10 cellular contexts compared by ENCODE assay signal in genomic region chr2:160387558-160388262, GRCh38.
DNase-seq lines count a peak whose midpoint lies in the region; ATAC-seq, FAIRE-seq and TF ChIP-seq lines count a peak whose summit lies in the region.
"Had no signal": no experiment of that assay in that cellular context is flagged by ENCODE, and none has a peak within 500 bp of the region (broad histone marks: within the 10 kb centered on the region; RNA-seq: fewer than 3 reads in every experiment).

No MANE protein-coding gene starts in this region.

- H3K9me3 ChIP-seq in HepG2 (ENCODE audit: low read length) (no peaks in the 10 kb centered on the region), testis (no peaks in the 10 kb centered on the region)

- no peaks in the 10 kb centered on the region for H3K4me1 ChIP-seq in HepG2 (ENCODE audit: insufficient read depth, low read length)
- peaks cover 19% of the 10 kb centered on the region for H3K4me1 ChIP-seq in testis

- intact Hi-C loops in MCF 10A (cut with micrococcal nuclease) (no loop called here), HepG2 (cut with micrococcal nuclease; ENCODE audit: unreplicated experiment) (no loop called here), testis (cut with DNase I; ENCODE audit: low total_unique reads) (no loop called here)

- POLR2A ChIA-PET in MCF 10A (lab: Yijun Ruan, JAX) (interaction anchor here (0.6 to 13.6 kb wide), 12 partner anchors 10 to 1643 kb away, joined by 3 to 120 read pairs (median 4); no protein-coding TSS in a partner anchor), HepG2 (lab: Yijun Ruan, JAX) (no interaction called here)

- 94% methylated on average over 3 of the region's 3 CpGs for WGBS in HepG2 (ENCODE audit: low lambda C conversion rate)
- WGBS in testis, 2 donors: 33 to 42% methylated on average over 3 of the region's 3 CpGs

- peaks cover 52% of the 10 kb centered on the region for H3K4me1 Mint-ChIP-seq in T-helper 1 cell treated with Interleukin-12 subunit alpha and Interleukin-12 subunit beta and Interleukin-4 antibody, amounts not matched to agents 30 μg/mL and 1 μg/mL, for 36 hours (ENCODE audit: low read depth)
- peaks cover 47% of the 10 kb centered on the region for H3K4me1 Mint-ChIP-seq in MCF 10A (ENCODE audit: insufficient read depth, unreplicated experiment)

- H3K27me3 Mint-ChIP-seq in T-helper 1 cell treated with Interleukin-12 subunit alpha and Interleukin-12 subunit beta and Interleukin-4 antibody, amounts not matched to agents 30 μg/mL and 1 μg/mL, for 36 hours (ENCODE audit: low read depth): no peaks in the 10 kb centered on the region
- no peaks in the 10 kb centered on the region for H3K27me3 Mint-ChIP-seq in MCF 10A (ENCODE audit: insufficient read depth, unreplicated experiment)
- H3K27me3 Mint-ChIP-seq: activated B cell treated with CpG ODN at 0.5 μM for 24 hours had no signal

- H3K27me3 ChIP-seq in HepG2 (ENCODE audit: control insufficient read depth in 1 of 2, insufficient read depth in 2 of 2, low read length in 2 of 2) (no peaks in the 10 kb centered on the region), testis (no peaks in the 10 kb centered on the region)

- TF ChIP-seq POLR2A in HepG2 (IDR thresholded peaks at IDR 0.05; ENCODE audit: insufficient read depth in 1 of 2, low read depth in 2 of 2, low read length in 2 of 2) (no peak), testis (IDR thresholded peaks at IDR 0.05) (no peak)

- no peak for TF ChIP-seq RAD21 in HepG2 (CRISPR knock-in tag; IDR thresholded peaks at IDR 0.05)

- TF ChIP-seq EP300 in HepG2 (IDR thresholded peaks at IDR 0.05; ENCODE audit: low read depth in 2 of 2, low read length in 2 of 2) (no peak), HepG2 (CRISPR knock-in tag; IDR thresholded peaks at IDR 0.05; ENCODE audit: borderline replicate concordance) (no peak)

- no peaks in the 10 kb centered on the region for H3K9me3 Mint-ChIP-seq in T-helper 1 cell treated with Interleukin-12 subunit alpha and Interleukin-12 subunit beta and Interleukin-4 antibody, amounts not matched to agents 30 μg/mL and 1 μg/mL, for 36 hours
- no peaks in the 10 kb centered on the region for H3K9me3 Mint-ChIP-seq in MCF 10A (ENCODE audit: unreplicated experiment)
- H3K9me3 Mint-ChIP-seq: activated B cell treated with CpG ODN at 0.5 μM for 24 hours had no signal

- H3K4me3 ChIP-seq in HepG2 (replicated peaks in 1 of 3; ENCODE audit: insufficient read depth in 1 of 3, low read depth in 2 of 3, low read length in 3 of 3): no peak overlapping the region
- H3K4me3 ChIP-seq in testis: no peak overlapping the region

- H3K27ac ChIP-seq in HepG2 (ENCODE audit: extremely low read length, insufficient read depth, low read length): no peak overlapping the region
- H3K27ac ChIP-seq in testis: peak overlapping the region; percentile 39 to 77
- H3K27ac ChIP-seq: 22Rv1 had no signal

- no peak for FAIRE-seq in HepG2 (lab: Jason Lieb, UNC)

- H3K27ac Mint-ChIP-seq in T-helper 1 cell treated with Interleukin-12 subunit alpha and Interleukin-12 subunit beta and Interleukin-4 antibody, amounts not matched to agents 30 μg/mL and 1 μg/mL, for 36 hours: peak overlapping the region; percentile 84
- H3K27ac Mint-ChIP-seq in MCF 10A (ENCODE audit: low read depth, unreplicated experiment): peak overlapping the region; percentile 80

- CTCF ChIA-PET in MCF 10A (lab: Yijun Ruan, JAX): interaction anchor here (0.6 to 2.6 kb wide), 10 partner anchors 12 to 299 kb away, joined by 3 to 6 read pairs (median 3); no protein-coding TSS in a partner anchor
- CTCF ChIA-PET in HepG2 (lab: Yijun Ruan, JAX; ENCODE audit: low intra/inter-chr PET ratio, low total read pairs): no interaction called here

- H4K20me1 ChIP-seq in HepG2 (ENCODE audit: insufficient read depth, low read length): peaks cover 24% of the 10 kb centered on the region

- H3K36me3 ChIP-seq in HepG2 (replicated peaks in 1 of 2; ENCODE audit: control insufficient read depth in 1 of 2, insufficient read depth in 2 of 2, low read length in 2 of 2) (no peaks in the 10 kb centered on the region; a peak in 1 of 5 replicates), testis (ENCODE audit: low read depth, missing control alignments) (no peaks in the 10 kb centered on the region)

- ATAC-seq in HepG2: peak; percentile 32; the same call in 1 of the 3 replicates

- no peak overlapping the region for H3K9ac ChIP-seq in HepG2 (ENCODE audit: insufficient read depth, low read depth, low read length)

- BruUV-seq in MCF 10A (replicated peaks; lab: Mats Ljungman, UMichigan) (TSS peak; percentile 30), HepG2 (replicated peaks; lab: Mats Ljungman, UMichigan) (no TSS peak)

- H3K79me2 ChIP-seq in HepG2 (ENCODE audit: insufficient read depth, low read length): peaks cover 35% of the 10 kb centered on the region

- in situ Hi-C loops in HepG2 (cut with HindIII; ENCODE audit: extremely low pct_ligation_motif_present, low pct_unique_long_range_greater_than_20kb): no loop called here

- TF ChIP-seq CTCF in MCF 10A (IDR thresholded peaks at IDR 0.05; ENCODE audit: unreplicated experiment): no peak
- TF ChIP-seq CTCF in HepG2 (CRISPR knock-in tag; IDR thresholded peaks at IDR 0.05): no peak
- TF ChIP-seq CTCF in testis (IDR thresholded peaks at IDR 0.05): no peak

- no peak overlapping the region for H3K4me2 ChIP-seq in HepG2 (ENCODE audit: low read depth, low read length)

- H3K36me3 Mint-ChIP-seq in T-helper 1 cell treated with Interleukin-12 subunit alpha and Interleukin-12 subunit beta and Interleukin-4 antibody, amounts not matched to agents 30 μg/mL and 1 μg/mL, for 36 hours (ENCODE audit: low read depth): peaks cover 2% of the 10 kb centered on the region
- peaks cover 5% of the 10 kb centered on the region for H3K36me3 Mint-ChIP-seq in MCF 10A (ENCODE audit: insufficient read depth, unreplicated experiment)

- DNase-seq in T-helper 1 cell (no peak), MCF 10A (ENCODE audit: unreplicated experiment) (peak; percentile 92), HepG2 (ENCODE audit: low spot score) (no peak), testis (peak; percentile 84), COR-L47 (lab: John Stamatoyannopoulos, UW) (no peak), GDM1 (lab: John Stamatoyannopoulos, UW) (no peak), cortex of kidney (lab: John Stamatoyannopoulos, UW) (no peak)
- DNase-seq: activated B cell treated with CpG ODN at 0.5 μM for 24 hours had no signal

- peak overlapping the region; percentile 68 for H3K4me3 Mint-ChIP-seq in T-helper 1 cell treated with Interleukin-12 subunit alpha and Interleukin-12 subunit beta and Interleukin-4 antibody, amounts not matched to agents 30 μg/mL and 1 μg/mL, for 36 hours
- peak overlapping the region; percentile 43 for H3K4me3 Mint-ChIP-seq in MCF 10A (ENCODE audit: unreplicated experiment)

- no peak overlapping the region for H2AFZ ChIP-seq in HepG2 (ENCODE audit: low read length)

TF ChIP-seq in HepG2, 621 proteins besides CTCF, POLR2A, EP300 and RAD21:
- TF ChIP-seq ZNF451 (CRISPR knock-in tag; IDR thresholded peaks at IDR 0.05) (no peak), ZSCAN12 (CRISPR knock-in tag; IDR thresholded peaks at IDR 0.05) (no peak), DMAP1 (CRISPR knock-in tag; IDR thresholded peaks at IDR 0.05) (no peak), GRHL1 (CRISPR knock-in tag; conservative IDR thresholded peaks at IDR 0.05) (no peak), KAT2B (IDR thresholded peaks at IDR 0.05; ENCODE audit: borderline replicate concordance, low read depth, low read length) (no peak), MBD4 (IDR thresholded peaks at IDR 0.05; ENCODE audit: borderline replicate concordance, low read length) (no peak), ZFX (CRISPR knock-in tag; IDR thresholded peaks at IDR 0.05; ENCODE audit: low read depth) (no peak), ZFP36L2 (CRISPR knock-in tag; IDR thresholded peaks at IDR 0.05) (no peak), RAD51 (IDR thresholded peaks at IDR 0.05; ENCODE audit: borderline replicate concordance) (no peak), ZNF558 (CRISPR knock-in tag; IDR thresholded peaks at IDR 0.05; ENCODE audit: borderline replicate concordance) (no peak), ZNF33A (CRISPR knock-in tag; IDR thresholded peaks at IDR 0.05; ENCODE audit: borderline replicate concordance) (no peak), ZNF776 (CRISPR knock-in tag; IDR thresholded peaks at IDR 0.05) (no peak), ELF4 (CRISPR knock-in tag; IDR thresholded peaks at IDR 0.05; ENCODE audit: borderline replicate concordance) (no peak), CENPT (CRISPR knock-in tag; IDR thresholded peaks at IDR 0.05; ENCODE audit: low read depth) (no peak), AKAP8 (CRISPR knock-in tag; IDR thresholded peaks at IDR 0.05) (no peak), ZBTB7A (CRISPR knock-in tag; IDR thresholded peaks at IDR 0.05) (no peak), MED8 (CRISPR knock-in tag; IDR thresholded peaks at IDR 0.05; ENCODE audit: insufficient replicate concordance) (no peak), ZBTB43 (CRISPR knock-in tag; conservative IDR thresholded peaks at IDR 0.05) (no peak), NRL (CRISPR knock-in tag; IDR thresholded peaks at IDR 0.05; ENCODE audit: borderline replicate concordance) (no peak), ATM (IDR thresholded peaks at IDR 0.05; ENCODE audit: borderline replicate concordance) (no peak)

Comparison
In these comparisons a context has a peak if more than half of its experiments do, and no peak if none do; other contexts are left out.
1. DNase-seq: peak in MCF 10A (single experiment) and testis (single experiment); none in T-helper 1 cell (0 of 5), HepG2 (single experiment), COR-L47 (single experiment), GDM1 (single experiment) and cortex of kidney (single experiment).